22 cellular contexts compared by ENCODE assay signal in genomic region chr10:132975976-132976682, GRCh38. TPM values are rescaled to one million over a fixed set of nuclear protein-coding genes. Genes with fewer than 3 reads are reported as not detected.
"Had no signal": no experiment of that assay in that cellular context is flagged by ENCODE, and none has a peak within 500 bp of the region (broad histone marks: within the 10 kb centered on the region; RNA-seq: fewer than 3 reads in every experiment).

No MANE protein-coding gene starts in this region.

- H3K4me3 ChIP-seq: esophagus squamous epithelium, mucosa of descending colon, smooth muscle cell had no signal

- H3K27ac Mint-ChIP-seq: activated B cell treated with CpG ODN at 0.5 μM for 24 hours; activated CD8-positive, alpha-beta T cell treated with anti-CD3 and anti-CD28 coated beads, Interleukin-2, amount 10 ng/mL, durations not matched to agents 7 days and 5 days; activated naive CD8-positive, alpha-beta T cell treated with anti-CD3 and anti-CD28 coated beads for 36 hours; immature natural killer cell; memory B cell; naive thymus-derived CD4-positive, alpha-beta T cell; progenitor cell of endocrine pancreas; T-helper 17 cell; type B pancreatic cell had no signal

- H3K9me3 ChIP-seq: esophagus squamous epithelium, mucosa of descending colon had no signal

- H3K9me3 Mint-ChIP-seq: activated B cell treated with CpG ODN at 0.5 μM for 24 hours; central memory CD8-positive, alpha-beta T cell; immature natural killer cell; memory B cell; type B pancreatic cell had no signal

- H3K4me2 ChIP-seq: smooth muscle cell had no signal

- H3K4me1 Mint-ChIP-seq: activated B cell treated with CpG ODN at 0.5 μM for 24 hours; activated naive CD8-positive, alpha-beta T cell treated with anti-CD3 and anti-CD28 coated beads for 36 hours; central memory CD8-positive, alpha-beta T cell; immature natural killer cell; memory B cell had no signal

- H3K36me3 ChIP-seq: esophagus squamous epithelium had no signal

- H3K36me3 Mint-ChIP-seq: activated naive CD8-positive, alpha-beta T cell treated with anti-CD3 and anti-CD28 coated beads for 36 hours; brain; immature natural killer cell; memory B cell; type B pancreatic cell had no signal

- H3K4me1 ChIP-seq: esophagus squamous epithelium had no signal

- H3K27ac ChIP-seq: esophagus squamous epithelium had no signal

- H3K4me3 Mint-ChIP-seq: activated B cell treated with CpG ODN at 0.5 μM for 24 hours; activated CD8-positive, alpha-beta T cell treated with anti-CD3 and anti-CD28 coated beads, Interleukin-2, amount 10 ng/mL, durations not matched to agents 7 days and 5 days; activated naive CD8-positive, alpha-beta T cell treated with anti-CD3 and anti-CD28 coated beads for 36 hours; brain; central memory CD8-positive, alpha-beta T cell; immature natural killer cell; memory B cell; naive thymus-derived CD4-positive, alpha-beta T cell; T-helper 17 cell; type B pancreatic cell had no signal

- ATAC-seq: activated CD8-positive, alpha-beta T cell treated with anti-CD3 and anti-CD28 coated beads, Interleukin-2, amount 10 ng/mL, durations not matched to agents 7 days and 5 days; mucosa of descending colon; naive thymus-derived CD4-positive, alpha-beta T cell; right cardiac atrium; stimulated activated naive CD8-positive, alpha-beta T cell treated with anti-CD3 and anti-CD28 coated beads, Interleukin-15, Interleukin-2, amounts not matched to agents 100 U/mL and 50 U/mL, for 24 hours; T-helper 17 cell had no signal

- DNase-seq: activated B cell treated with CpG ODN at 0.5 μM for 24 hours; activated CD4-positive, alpha-beta T cell treated with anti-CD3 and anti-CD28 coated beads for 48 hours; activated CD8-positive, alpha-beta memory T cell treated with anti-CD3 and anti-CD28 coated beads, Interleukin-2, amount 50 U/mL, for 48 hours; activated CD8-positive, alpha-beta T cell treated with anti-CD3 and anti-CD28 coated beads, Interleukin-2, amount 10 ng/mL, durations not matched to agents 7 days and 5 days; activated gamma-delta T cell treated with Interleukin-2 at 50 U/mL for 16 hours; activated naive CD8-positive, alpha-beta T cell treated with anti-CD3 and anti-CD28 coated beads for 36 hours; amygdala; cortex of kidney; effector CD4-positive, alpha-beta T cell; esophagus squamous epithelium; immature natural killer cell; naive thymus-derived CD4-positive, alpha-beta T cell; stimulated activated naive CD8-positive, alpha-beta T cell treated with anti-CD3 and anti-CD28 coated beads, Interleukin-15, Interleukin-2, amounts not matched to agents 100 U/mL and 50 U/mL, for 24 hours; T-helper 17 cell had no signal

RNA-seq across cellular contexts. Expression of gene CFAP46, which starts 33.8 kb away (rescaled TPM):
- total RNA-seq: activated CD8-positive, alpha-beta T cell treated with anti-CD3 and anti-CD28 coated beads, Interleukin-2, amount 10 ng/mL, durations not matched to agents 7 days and 5 days; T-helper 17 cell had no signal
- polyA plus RNA-seq: immature natural killer cell; naive thymus-derived CD4-positive, alpha-beta T cell had no signal
